Comparison of ENCODE assay signal across 19 cellular contexts in the genomic region with DNA sequence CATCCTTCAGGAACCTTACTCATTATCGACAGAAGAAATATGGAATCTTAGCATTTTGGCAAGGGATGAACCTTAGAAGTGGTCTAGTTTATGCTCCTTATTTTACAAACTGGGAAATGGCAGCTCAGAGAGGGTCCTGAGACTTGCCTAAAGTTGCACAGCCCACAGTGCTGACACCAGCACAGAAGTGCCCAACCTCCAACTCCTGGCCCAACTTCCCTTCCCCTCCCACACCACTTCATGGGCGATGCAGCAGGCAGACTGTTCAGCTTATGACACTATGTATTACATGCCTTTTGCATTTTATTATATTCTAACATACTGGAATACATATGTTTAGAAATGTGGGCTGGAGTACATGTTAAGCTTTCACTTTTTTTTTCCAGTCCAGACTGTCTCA. TPM values are rescaled to one million over a fixed set of nuclear protein-coding genes. Genes with fewer than 3 reads are reported as not detected.
"Had no signal": no experiment of that assay in that cellular context is flagged by ENCODE, and none has a peak within 500 bp of the region (broad histone marks: within the 10 kb centered on the region; RNA-seq: fewer than 3 reads in every experiment).

No MANE protein-coding gene starts in this region.

- H3K9me3 ChIP-seq: gastrocnemius medialis, heart left ventricle, left lung, spleen, thoracic aorta had no signal

- H3K4me1 ChIP-seq: gastrocnemius medialis had no signal

- DNase-seq: activated CD4-positive, alpha-beta T cell treated with anti-CD3 and anti-CD28 coated beads for 1 hour; activated CD8-positive, alpha-beta memory T cell treated with anti-CD3 and anti-CD28 coated beads for 24 hours; activated CD8-positive, alpha-beta memory T cell treated with anti-CD3 and anti-CD28 coated beads, Interleukin-2, amount 50 U/mL, for 48 hours; activated effector memory CD4-positive, alpha-beta T cell treated with anti-CD3 and anti-CD28 coated beads, Interleukin-2, amount 50 U/mL, for 16 hours; activated naive CD4-positive, alpha-beta T cell treated with anti-CD3 and anti-CD28 coated beads, Interleukin-2, amount 50 U/mL, for 16 hours; activated T-cell treated with anti-CD3 and anti-CD28 coated beads, Interleukin-2, amount 50 U/mL, for 72 hours; aorta; brain microvascular endothelial cell; gastrocnemius medialis; heart left ventricle; left lung; spleen; stimulated activated CD4-positive, alpha-beta T cell treated with anti-CD3 and anti-CD28 coated beads, Interleukin-4, amount 100 ng/mL, for 4 hours; T-helper 9 cell had no signal

- H3K36me3 ChIP-seq: brain microvascular endothelial cell, gastrocnemius medialis, heart left ventricle, left lung, spleen, thoracic aorta had no signal

- H3K4me3 ChIP-seq: coronary artery, gastrocnemius medialis, heart left ventricle, left lung, spleen, thoracic aorta had no signal

- ATAC-seq: activated T-cell treated with anti-CD3 and anti-CD28 coated beads, Interleukin-2, amount 50 U/mL, for 72 hours; gastrocnemius medialis; left lung; stimulated activated memory B cell treated with anti-CD40 and anti-IgM and Interleukin-4, amounts not matched to agents 10 μg/mL and 1 μg/mL and 100 μg/mL, for 72 hours had no signal

- H3K27ac ChIP-seq: brain microvascular endothelial cell, coronary artery, gastrocnemius medialis, heart left ventricle, left lung, spleen, thoracic aorta, VCaP had no signal

RNA-seq across cellular contexts. Expression of a gene that starts 3.5 kb away (rescaled TPM):
- total RNA-seq: gastrocnemius medialis, lung microvascular endothelial cell had no signal

RNA-seq across cellular contexts. Expression of a gene that starts 35.4 kb away (rescaled TPM):
- total RNA-seq: lung microvascular endothelial cell had no signal
